8 cellular contexts compared by ENCODE assay signal in the genomic region with DNA sequence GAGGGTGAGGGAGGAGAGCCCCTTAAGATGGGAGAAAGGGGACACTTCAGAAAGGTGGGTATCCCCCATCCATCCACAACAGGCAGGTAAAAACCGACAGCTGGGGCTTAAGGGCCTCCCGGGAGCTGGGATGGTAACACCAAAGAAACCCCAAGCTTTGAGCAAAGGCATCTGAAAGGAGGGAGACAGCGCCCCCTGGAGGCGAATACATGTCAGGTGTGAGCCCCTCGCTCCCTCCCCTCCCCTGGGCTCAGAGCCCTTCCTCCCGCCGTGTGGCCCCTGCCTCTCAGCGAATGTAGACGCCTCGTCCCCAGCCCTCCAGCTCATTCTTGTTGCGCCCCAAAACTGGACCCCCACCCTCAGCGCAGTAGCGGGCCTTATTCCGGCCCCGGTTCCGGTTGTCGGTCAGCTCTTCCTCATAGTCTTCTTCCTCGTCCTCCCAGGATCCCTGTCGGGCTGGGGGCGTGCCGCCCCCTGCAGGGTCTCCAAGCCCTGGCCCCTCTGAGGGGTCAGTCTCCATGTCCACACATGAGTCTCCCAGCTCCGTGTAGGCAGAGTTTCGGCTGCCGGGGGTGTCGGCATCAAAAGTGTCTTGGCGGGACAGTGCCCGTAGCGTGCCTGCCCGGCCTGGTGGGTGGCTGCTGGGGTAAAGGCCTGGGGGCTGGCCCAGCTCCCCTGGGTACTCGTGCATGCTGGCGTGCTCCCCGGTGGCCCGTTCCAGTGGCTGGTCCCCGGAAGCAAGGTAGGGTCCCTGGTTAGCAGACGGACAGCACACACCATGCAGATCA. TPM values are rescaled to one million over a fixed set of nuclear protein-coding genes. Genes with fewer than 3 reads are reported as not detected.
A peak's percentile ranks its signal among the peaks of the same experiment; 100 is the strongest.
DNase-seq lines count a peak whose midpoint lies in the region; ATAC-seq, FAIRE-seq and TF ChIP-seq lines count a peak whose summit lies in the region.

No MANE protein-coding gene starts in this region.

- H3K27me3 Mint-ChIP-seq in activated CD8-positive, alpha-beta T cell treated with anti-CD3 and anti-CD28 coated beads for 36 hours, result no peaks in the 10 kb centered on the region

- POLR2A ChIA-PET in A549 (lab: Yijun Ruan, JAX), result interaction anchor here (0.8 to 1.1 kb wide), 2 partner anchors 10 to 25 kb away, joined by 3 to 5 read pairs; a partner anchor contains a TSS
- POLR2A ChIA-PET in activated CD8-positive, alpha-beta T cell treated with anti-CD3 and anti-CD28 coated beads for 36 hours (lab: Charles Lee), result interaction anchor here (0.8 to 2.5 kb wide), 10 partner anchors 9 to 190 kb away, joined by 3 to 11 read pairs (median 4); a partner anchor contains a TSS

- H3K9me3 ChIP-seq in A549, result no peaks in the 10 kb centered on the region
- H3K9me3 ChIP-seq in effector memory CD4-positive, alpha-beta T cell (ENCODE audit: control insufficient read depth, low read length), result no peaks in the 10 kb centered on the region

- H3K27me3 ChIP-seq in effector memory CD4-positive, alpha-beta T cell (replicated peaks; ENCODE audit: control insufficient read depth, insufficient read depth, low read length, poor library complexity, severe bottlenecking), result no peaks in the 10 kb centered on the region

- H3K27ac ChIP-seq in A549, result no peak overlapping the region
- no peak overlapping the region for H3K27ac ChIP-seq in effector memory CD4-positive, alpha-beta T cell (ENCODE audit: insufficient read depth, low read length, poor library complexity, severe bottlenecking)

- peaks cover 12% of the 10 kb centered on the region for H3K36me3 Mint-ChIP-seq in activated CD8-positive, alpha-beta T cell treated with anti-CD3 and anti-CD28 coated beads for 36 hours (ENCODE audit: low read depth)
- H3K36me3 Mint-ChIP-seq in stimulated activated effector memory CD8-positive, alpha-beta T cell treated with anti-CD3 and anti-CD28 coated beads, Interleukin-12 subunit alpha, Interleukin-12 subunit beta, amount 100 ng/mL, for 72 hours, result peaks cover 60% of the 10 kb centered on the region

- TF ChIP-seq CTCF in A549 (IDR thresholded peaks at IDR 0.05), result peak; percentile 90
- peak; percentile 91 for TF ChIP-seq CTCF in activated CD8-positive, alpha-beta T cell treated with anti-CD3 and anti-CD28 coated beads for 36 hours (IDR thresholded peaks at IDR 0.05)

- no peak for FAIRE-seq in A549 (lab: Jason Lieb, UNC)

- H3K27ac Mint-ChIP-seq in activated CD8-positive, alpha-beta T cell treated with anti-CD3 and anti-CD28 coated beads for 36 hours, result no peak overlapping the region
- H3K27ac Mint-ChIP-seq in stimulated activated effector memory CD8-positive, alpha-beta T cell treated with anti-CD3 and anti-CD28 coated beads, Interleukin-12 subunit alpha, Interleukin-12 subunit beta, amount 100 ng/mL, for 72 hours, result no peak overlapping the region

- 65% methylated on average over 35 of the region's 35 CpGs for WGBS in A549 (ENCODE audit: missing lambda C conversion rate)

- peaks cover 12% of the 10 kb centered on the region for H3K4me1 ChIP-seq in A549
- H3K4me1 ChIP-seq in effector memory CD4-positive, alpha-beta T cell (ENCODE audit: control insufficient read depth, insufficient read depth, low read length, poor library complexity, severe bottlenecking), result no peaks in the 10 kb centered on the region

- no peak for TF ChIP-seq EP300 in A549 (IDR thresholded peaks at IDR 0.05)

- H3K4me2 ChIP-seq in A549, result no peak overlapping the region

- no peaks in the 10 kb centered on the region for H3K9me3 Mint-ChIP-seq in activated CD8-positive, alpha-beta T cell treated with anti-CD3 and anti-CD28 coated beads for 36 hours
- no peaks in the 10 kb centered on the region for H3K9me3 Mint-ChIP-seq in stimulated activated effector memory CD8-positive, alpha-beta T cell treated with anti-CD3 and anti-CD28 coated beads, Interleukin-12 subunit alpha, Interleukin-12 subunit beta, amount 100 ng/mL, for 72 hours

- peaks cover 10% of the 10 kb centered on the region for H3K4me1 Mint-ChIP-seq in activated CD8-positive, alpha-beta T cell treated with anti-CD3 and anti-CD28 coated beads for 36 hours (ENCODE audit: low read depth)
- H3K4me1 Mint-ChIP-seq in stimulated activated effector memory CD8-positive, alpha-beta T cell treated with anti-CD3 and anti-CD28 coated beads, Interleukin-12 subunit alpha, Interleukin-12 subunit beta, amount 100 ng/mL, for 72 hours, result peaks cover 34% of the 10 kb centered on the region

- ATAC-seq in A549 (peak; percentile 64 to 86; a peak in 5 of 6 replicates), HG03432 (IDR thresholded peaks at IDR 0.05; ENCODE audit: unreplicated experiment) (no peak)
- ATAC-seq in activated CD8-positive, alpha-beta T cell treated with anti-CD3 and anti-CD28 coated beads for 36 hours, result peak; percentile 84
- peak; percentile 79 for ATAC-seq in stimulated activated effector memory CD8-positive, alpha-beta T cell treated with anti-CD3 and anti-CD28 coated beads, Interleukin-12 subunit alpha, Interleukin-12 subunit beta, amount 100 ng/mL, for 72 hours

- H3K36me3 ChIP-seq in effector memory CD4-positive, alpha-beta T cell (ENCODE audit: control insufficient read depth, insufficient read depth, low read length), result peaks cover 21% of the 10 kb centered on the region

- peak; percentile 79 to 90 for DNase-seq in A549 (ENCODE audit: low read depth in 1 of 2, low spot score in 1 of 2)
- DNase-seq in GM19238 (ENCODE audit: insufficient read length, low spot score), result peak; percentile 82
- peak; percentile 12 for DNase-seq in NCI-H526 treated with DMSO at 0.1 percent for 48 hours (lab: John Stamatoyannopoulos, UW)
- DNase-seq in activated CD8-positive, alpha-beta T cell treated with anti-CD3 and anti-CD28 coated beads for 36 hours, result peak; percentile 92
- peak; percentile 50 to 60 (median 55) for DNase-seq in effector memory CD4-positive, alpha-beta T cell
- peak; percentile 49 for DNase-seq in middle frontal gyrus (ENCODE audit: extremely low spot score, low spot score)
- peak; percentile 59 to 83 for DNase-seq in stimulated activated effector memory CD8-positive, alpha-beta T cell treated with anti-CD3 and anti-CD28 coated beads, Interleukin-12 subunit alpha, Interleukin-12 subunit beta, amount 100 ng/mL, for 72 hours (ENCODE audit: low spot score in 2 of 2)

- CTCF ChIA-PET in A549 (lab: Yijun Ruan, JAX), result interaction anchor here (0.5 to 30.5 kb wide), 57 partner anchors 11 to 477 kb away, joined by 3 to 612 read pairs (median 4); a partner anchor contains a TSS
- CTCF ChIA-PET in activated CD8-positive, alpha-beta T cell treated with anti-CD3 and anti-CD28 coated beads for 36 hours (lab: Charles Lee), result interaction anchor here (0.5 to 5.4 kb wide), 66 partner anchors 8 to 507 kb away, joined by 3 to 151 read pairs (median 4); a partner anchor contains a TSS

- no peak overlapping the region for H3K4me3 Mint-ChIP-seq in activated CD8-positive, alpha-beta T cell treated with anti-CD3 and anti-CD28 coated beads for 36 hours
- no peak overlapping the region for H3K4me3 Mint-ChIP-seq in stimulated activated effector memory CD8-positive, alpha-beta T cell treated with anti-CD3 and anti-CD28 coated beads, Interleukin-12 subunit alpha, Interleukin-12 subunit beta, amount 100 ng/mL, for 72 hours

- no peak overlapping the region for H3K4me3 ChIP-seq in A549
- no peak overlapping the region for H3K4me3 ChIP-seq in effector memory CD4-positive, alpha-beta T cell (ENCODE audit: insufficient read depth, low read depth, low read length, poor library complexity, severe bottlenecking)

- intact Hi-C loops in activated CD8-positive, alpha-beta T cell treated with anti-CD3 and anti-CD28 coated beads for 36 hours (cut with micrococcal nuclease), result no loop called here

- TF ChIP-seq POLR2A in A549 (IDR thresholded peaks at IDR 0.05; ENCODE audit: low read length), result no peak

- peak; percentile 58 to 71 for TF ChIP-seq RAD21 in A549 (conservative IDR thresholded peaks at IDR 0.05 in 1 of 2, IDR thresholded peaks at IDR 0.05 in 1 of 2)

RNA-seq across cellular contexts. Expression of a gene that starts 9.1 kb away (rescaled TPM):
- not detected in 2 replicates for polyA plus RNA-seq in A549 (2011; rRNA removed)
- polyA plus RNA-seq in A549 (2012; cell fraction: cytosol; rRNA removed), result not detected in 2 replicates
- polyA plus RNA-seq in A549 (2012; cell fraction: nucleus; rRNA removed), result 0.01 TPM in 1 of 2 replicates, not detected in the other
- not detected in 3 replicates for polyA plus RNA-seq in A549 (2017; fragmentation: RNase III; extraction: RNeasy Plus Mini Kit Qiagen cat#74134 plus additional on column Dnase treatment)
- not detected in 2 replicates for polyA minus RNA-seq in A549 (2011; rRNA and poly(A)+ RNA removed)
- total RNA-seq in activated CD8-positive, alpha-beta T cell treated with anti-CD3 and anti-CD28 coated beads for 36 hours, result not detected

RNA-seq across cellular contexts. Expression of a gene that starts 22.4 kb away (rescaled TPM):
- polyA plus RNA-seq in A549 (2011; rRNA removed) (3.2 and 3.6 TPM in 2 replicates), A549 (2017; fragmentation: RNase III; extraction: RNeasy Plus Mini Kit Qiagen cat#74134 plus additional on column Dnase treatment) (3.4 to 4.3 TPM (median 3.9 TPM) in 3 replicates)
- polyA plus RNA-seq in A549 (2012; cell fraction: cytosol; rRNA removed), result 4.3 and 5.3 TPM in 2 replicates
- polyA plus RNA-seq in A549 (2012; cell fraction: nucleus; rRNA removed), result 17.6 and 19.6 TPM in 2 replicates
- 8.4 and 10.0 TPM in 2 replicates for polyA minus RNA-seq in A549 (2011; rRNA and poly(A)+ RNA removed)
- 10 to 100 TPM; 13.1 to 14.2 TPM for total RNA-seq in activated CD8-positive, alpha-beta T cell treated with anti-CD3 and anti-CD28 coated beads for 36 hours

RNA-seq across cellular contexts. Expression of a gene that starts 23.7 kb away (rescaled TPM):
- polyA plus RNA-seq in A549 (2011; rRNA removed) (0.36 and 0.77 TPM in 2 replicates), A549 (2017; fragmentation: RNase III; extraction: RNeasy Plus Mini Kit Qiagen cat#74134 plus additional on column Dnase treatment) (0.22 to 0.54 TPM (median 0.31 TPM) in 3 replicates)
- 0.16 and 0.23 TPM in 2 replicates for polyA plus RNA-seq in A549 (2012; cell fraction: cytosol; rRNA removed)
- polyA plus RNA-seq in A549 (2012; cell fraction: nucleus; rRNA removed), result 2.0 and 2.4 TPM in 2 replicates
- 0.29 and 0.79 TPM in 2 replicates for polyA minus RNA-seq in A549 (2011; rRNA and poly(A)+ RNA removed)
- total RNA-seq in activated CD8-positive, alpha-beta T cell treated with anti-CD3 and anti-CD28 coated beads for 36 hours, result 1 to 10 TPM; 1.7 to 2.4 TPM

RNA-seq across cellular contexts. Expression of a gene that starts 25.0 kb away (rescaled TPM):
- polyA plus RNA-seq in A549 (2011; rRNA removed) (1,983 and 2,211 TPM in 2 replicates), A549 (2017; fragmentation: RNase III; extraction: RNeasy Plus Mini Kit Qiagen cat#74134 plus additional on column Dnase treatment) (2,724 to 2,918 TPM (median 2,862 TPM) in 3 replicates)
- 3,586 and 4,539 TPM in 2 replicates for polyA plus RNA-seq in A549 (2012; cell fraction: cytosol; rRNA removed)
- polyA plus RNA-seq in A549 (2012; cell fraction: nucleus; rRNA removed), result 1,789 and 1,975 TPM in 2 replicates
- polyA minus RNA-seq in A549 (2011; rRNA and poly(A)+ RNA removed), result 835 and 986 TPM in 2 replicates
- total RNA-seq in activated CD8-positive, alpha-beta T cell treated with anti-CD3 and anti-CD28 coated beads for 36 hours, result 1,000 to 10,000 TPM; 3,130 to 3,175 TPM

RNA-seq across cellular contexts. Expression of a gene that starts 50.6 kb away (rescaled TPM):
- polyA plus RNA-seq in A549 (2011; rRNA removed) (0.03 TPM in 2 replicates), A549 (2017; fragmentation: RNase III; extraction: RNeasy Plus Mini Kit Qiagen cat#74134 plus additional on column Dnase treatment) (0.16 to 0.29 TPM (median 0.26 TPM) in 3 replicates)
- 0.08 and 0.12 TPM in 2 replicates for polyA plus RNA-seq in A549 (2012; cell fraction: cytosol; rRNA removed)
- polyA plus RNA-seq in A549 (2012; cell fraction: nucleus; rRNA removed), result 0.10 TPM in 2 replicates
- 0.15 TPM in 1 of 2 replicates, not detected in the other for polyA minus RNA-seq in A549 (2011; rRNA and poly(A)+ RNA removed)
- under 1 TPM; 0.47 to 0.56 TPM for total RNA-seq in activated CD8-positive, alpha-beta T cell treated with anti-CD3 and anti-CD28 coated beads for 36 hours

Comparison
In these comparisons a context has a peak if more than half of its experiments do, and no peak if none do; other contexts are left out.
1. DNase-seq: peak in every context shown above with its lines; median percentile 92 in activated CD8-positive, alpha-beta T cell treated with anti-CD3 and anti-CD28 coated beads for 36 hours; 84 in A549; 82 in GM19238; 71 in stimulated activated effector memory CD8-positive, alpha-beta T cell treated with anti-CD3 and anti-CD28 coated beads, Interleukin-12 subunit alpha, Interleukin-12 subunit beta, amount 100 ng/mL, for 72 hours; 55 in effector memory CD4-positive, alpha-beta T cell; 49 in middle frontal gyrus; 12 in NCI-H526 treated with DMSO at 0.1 percent for 48 hours.